In the genomic region with DNA sequence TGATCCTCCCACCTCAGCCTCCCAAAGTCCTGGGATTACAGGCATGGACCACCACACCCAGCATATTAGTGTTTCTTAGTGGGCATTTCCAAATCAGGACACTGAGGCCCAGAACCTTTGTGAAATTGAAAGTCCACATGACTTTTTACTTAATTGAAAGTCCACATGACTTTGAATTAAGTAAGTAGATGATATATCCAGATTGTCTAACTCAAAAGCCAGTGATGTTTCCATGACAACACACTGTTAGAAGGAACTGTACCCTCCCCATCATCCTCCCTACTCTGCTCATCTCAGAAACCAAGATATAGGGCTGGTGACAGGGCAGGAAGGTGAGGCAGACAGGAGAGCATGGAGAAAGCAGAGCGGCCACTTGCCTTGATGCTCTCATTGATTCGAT, we compare ENCODE assay signal across 30 cellular contexts. TPM values are rescaled to one million over a fixed set of nuclear protein-coding genes. Genes with fewer than 3 reads are reported as not detected.
"Had no signal": no experiment of that assay in that cellular context is flagged by ENCODE, and none has a peak within 500 bp of the region (broad histone marks: within the 10 kb centered on the region; RNA-seq: fewer than 3 reads in every experiment).

No MANE protein-coding gene starts in this region.

- H3K27ac ChIP-seq: stomach, suprapubic skin, testis, thoracic aorta, thyroid gland, tibial artery, tibial nerve, transverse colon, upper lobe of left lung, upper lobe of right lung, uterus, vagina had no signal

- H3K4me3 ChIP-seq: stomach, suprapubic skin, testis, thoracic aorta, thyroid gland, tibial artery, tibial nerve, transverse colon, upper lobe of left lung, upper lobe of right lung, uterus, vagina had no signal

- FAIRE-seq: urothelium cell line had no signal

- H3K4me1 ChIP-seq: suprapubic skin, testis, thyroid gland, tibial artery, upper lobe of right lung, uterus, vagina had no signal

- H3K27me3 ChIP-seq: testis, thyroid gland, tibial nerve, transverse colon, upper lobe of left lung, upper lobe of right lung, uterus, vagina had no signal

- DNase-seq: stimulated activated CD4-positive, alpha-beta T cell treated with anti-CD3 and anti-CD28 coated beads, Interleukin-2, amount 100 ng/mL, for 48 hours; stimulated activated CD4-positive, alpha-beta T cell treated with anti-CD3 and anti-CD28 coated beads, Interleukin-4, amount 100 ng/mL, for 1 hour; stimulated activated CD4-positive, alpha-beta T cell treated with anti-CD3 and anti-CD28 coated beads, Interleukin-4, amount 100 ng/mL, for 24 hours; stimulated activated CD4-positive, alpha-beta T cell treated with anti-CD3 and anti-CD28 coated beads, Interleukin-4, amount 100 ng/mL, for 4 hours; stimulated activated CD8-positive, alpha-beta memory T cell treated with anti-CD3 and anti-CD28 coated beads, Interleukin-4, amount 100 ng/mL, for 48 hours; stimulated activated naive B cell treated with anti-CD40 and anti-IgM and Interleukin-4, amounts not matched to agents 10 μg/mL and 1 μg/mL and 100 μg/mL, for 72 hours; stimulated activated naive CD4-positive, alpha-beta T cell; stimulated activated naive CD4-positive, alpha-beta T cell treated with Interleukin-2 at 50 U/mL for 16 hours; stimulated activated naive CD8-positive, alpha-beta T cell treated with anti-CD3 and anti-CD28 coated beads, Interleukin-15, amount 100 ng/mL, for 72 hours; stimulated activated naive CD8-positive, alpha-beta T cell treated with anti-CD3 and anti-CD28 coated beads, Interleukin-15, Interleukin-2, amounts not matched to agents 100 U/mL and 50 U/mL, for 24 hours; stomach; substantia nigra; testis; thyroid gland; tibial artery; transverse colon; trophoblast cell; upper lobe of left lung; upper lobe of right lung; uterus had no signal

- H3K36me3 ChIP-seq: suprapubic skin, thoracic aorta, thyroid gland, tibial artery, tibial nerve, upper lobe of left lung, upper lobe of right lung, uterus, vagina had no signal

- ATAC-seq: stimulated activated effector memory CD8-positive, alpha-beta T cell treated with anti-CD3 and anti-CD28 coated beads, Interleukin-12 subunit alpha, Interleukin-12 subunit beta, amount 100 ng/mL, for 72 hours; stimulated activated memory B cell treated with anti-CD40 and anti-IgM and Interleukin-4, amounts not matched to agents 10 μg/mL and 1 μg/mL and 100 μg/mL, for 72 hours; stimulated activated naive B cell treated with anti-CD40 and anti-IgM and Interleukin-4, amounts not matched to agents 10 μg/mL and 1 μg/mL and 100 μg/mL, for 72 hours; stimulated activated naive CD8-positive, alpha-beta T cell treated with anti-CD3 and anti-CD28 coated beads, Interleukin-15, amount 100 ng/mL, for 72 hours; stimulated activated naive CD8-positive, alpha-beta T cell treated with anti-CD3 and anti-CD28 coated beads, Interleukin-15, Interleukin-2, amounts not matched to agents 100 U/mL and 50 U/mL, for 24 hours; upper lobe of right lung had no signal

- H3K9me3 ChIP-seq: stomach, suprapubic skin, testis, thoracic aorta, thyroid gland, tibial artery, tibial nerve, transverse colon, upper lobe of left lung, upper lobe of right lung, uterus, vagina had no signal

RNA-seq across cellular contexts. Expression of a gene that starts 7.2 kb away (rescaled TPM):
- total RNA-seq: temporal lobe, thyroid gland had no signal

RNA-seq across cellular contexts. Expression of a gene that starts 26.4 kb away (rescaled TPM):
- total RNA-seq: subcutaneous adipose tissue, suprapubic skin, thoracic aorta, thyroid gland, tibial nerve, upper lobe of left lung, upper lobe of right lung, ureter, uterus, vagina had no signal
